30 cellular contexts compared by ENCODE assay signal in genomic region chr11:71387784-71388636, GRCh38.
"Had no signal": no experiment of that assay in that cellular context is flagged by ENCODE, and none has a peak within 500 bp of the region (broad histone marks: within the 10 kb centered on the region; RNA-seq: fewer than 3 reads in every experiment).

No MANE protein-coding gene starts in this region.

- DNase-seq: activated CD4-positive, alpha-beta T cell treated with anti-CD3 and anti-CD28 coated beads for 1 hour; activated naive CD4-positive, alpha-beta T cell; activated naive CD8-positive, alpha-beta T cell treated with anti-CD3 and anti-CD28 coated beads, Interleukin-2, amount 10 ng/mL, durations not matched to agents 7 days and 5 days; amniotic stem cell; brain microvascular endothelial cell; caudate nucleus; cortex of kidney; endodermal cell; foreskin fibroblast; heart left ventricle; hypothalamus; naive B cell; nephron progenitor cell; nucleus accumbens; pancreas; retina; sigmoid colon; small intestine; stimulated activated CD4-positive, alpha-beta T cell treated with anti-CD3 and anti-CD28 coated beads, Interleukin-4, amount 100 ng/mL, for 24 hours; tibial artery; upper lobe of right lung had no signal

- H3K9me3 Mint-ChIP-seq: mesothelial cell of epicardium; naive B cell; stimulated activated effector memory CD8-positive, alpha-beta T cell treated with anti-CD3 and anti-CD28 coated beads, Interleukin-12 subunit alpha, Interleukin-12 subunit beta, amount 100 ng/mL, for 72 hours had no signal

- H3K36me3 ChIP-seq: brain microvascular endothelial cell, heart left ventricle, pancreas, prostate gland, sigmoid colon, suprapubic skin, tibial artery, upper lobe of right lung had no signal

- H3K27ac Mint-ChIP-seq: activated CD8-positive, alpha-beta memory T cell treated with anti-CD3 and anti-CD28 coated beads, Interleukin-2, amount 10 ng/mL, durations not matched to agents 7 days and 5 days; activated CD8-positive, alpha-beta T cell treated with anti-CD3 and anti-CD28 coated beads, Interleukin-2, amount 10 ng/mL, durations not matched to agents 7 days and 5 days; activated naive CD8-positive, alpha-beta T cell treated with anti-CD3 and anti-CD28 coated beads, Interleukin-2, amount 10 ng/mL, durations not matched to agents 7 days and 5 days; activated T-helper 2 cell treated with anti-CD3 and anti-CD28 coated beads, Interferon-gamma antibody, Interleukin-2, Interleukin-4, amounts not matched to agents 10 μg/mL and 5 μg/mL and 100 μg/mL, durations not matched to agents 14 hours and 24 hours and 36 hours; endodermal cell; mesothelial cell of epicardium; nephron progenitor cell; stimulated activated effector memory CD8-positive, alpha-beta T cell treated with anti-CD3 and anti-CD28 coated beads, Interleukin-12 subunit alpha, Interleukin-12 subunit beta, amount 100 ng/mL, for 72 hours had no signal

- H3K4me3 Mint-ChIP-seq: activated CD8-positive, alpha-beta memory T cell treated with anti-CD3 and anti-CD28 coated beads, Interleukin-2, amount 10 ng/mL, durations not matched to agents 7 days and 5 days; activated CD8-positive, alpha-beta T cell treated with anti-CD3 and anti-CD28 coated beads, Interleukin-2, amount 10 ng/mL, durations not matched to agents 7 days and 5 days; activated naive CD8-positive, alpha-beta T cell treated with anti-CD3 and anti-CD28 coated beads, Interleukin-2, amount 10 ng/mL, durations not matched to agents 7 days and 5 days; endodermal cell; mesothelial cell of epicardium; nephron progenitor cell; stimulated activated effector memory CD8-positive, alpha-beta T cell treated with anti-CD3 and anti-CD28 coated beads, Interleukin-12 subunit alpha, Interleukin-12 subunit beta, amount 100 ng/mL, for 72 hours had no signal

- H3K36me3 Mint-ChIP-seq: activated naive CD8-positive, alpha-beta T cell treated with anti-CD3 and anti-CD28 coated beads, Interleukin-2, amount 10 ng/mL, durations not matched to agents 7 days and 5 days; mesothelial cell of epicardium had no signal

- H3K4me1 ChIP-seq: heart left ventricle, pancreas, prostate gland, sigmoid colon, suprapubic skin, tibial artery, upper lobe of right lung had no signal

- H3K4me1 Mint-ChIP-seq: activated CD8-positive, alpha-beta memory T cell treated with anti-CD3 and anti-CD28 coated beads, Interleukin-2, amount 10 ng/mL, durations not matched to agents 7 days and 5 days; activated naive CD8-positive, alpha-beta T cell treated with anti-CD3 and anti-CD28 coated beads, Interleukin-2, amount 10 ng/mL, durations not matched to agents 7 days and 5 days; endodermal cell; mesothelial cell of epicardium; nephron progenitor cell; stimulated activated effector memory CD8-positive, alpha-beta T cell treated with anti-CD3 and anti-CD28 coated beads, Interleukin-12 subunit alpha, Interleukin-12 subunit beta, amount 100 ng/mL, for 72 hours had no signal

- FAIRE-seq: astrocyte, pancreas, small intestine had no signal

- H3K27ac ChIP-seq: brain microvascular endothelial cell, heart left ventricle, pancreas, prostate gland, sigmoid colon, suprapubic skin, tibial artery, upper lobe of right lung had no signal

- H3K4me3 ChIP-seq: heart left ventricle, pancreas, prostate gland, sigmoid colon, suprapubic skin, tibial artery, upper lobe of right lung had no signal

- H3K27me3 ChIP-seq: brain microvascular endothelial cell, pancreas had no signal

- H3K9me3 ChIP-seq: heart left ventricle, pancreas, prostate gland, sigmoid colon, suprapubic skin, tibial artery, upper lobe of right lung had no signal

- ATAC-seq: activated CD8-positive, alpha-beta T cell treated with anti-CD3 and anti-CD28 coated beads, Interleukin-2, amount 10 ng/mL, durations not matched to agents 7 days and 5 days; esophagus mucosa; heart left ventricle; pancreas; upper lobe of right lung had no signal
